ENCODE assay signal across 30 cellular contexts in genomic region chr3:27671101-27671500, GRCh38. TPM values are rescaled to one million over a fixed set of nuclear protein-coding genes. Genes with fewer than 3 reads are reported as not detected.
A peak's percentile ranks its signal among the peaks of the same experiment; 100 is the strongest.
DNase-seq lines count a peak whose midpoint lies in the region; ATAC-seq, FAIRE-seq and TF ChIP-seq lines count a peak whose summit lies in the region.
"Had no signal": no experiment of that assay in that cellular context is flagged by ENCODE, and none has a peak within 500 bp of the region (broad histone marks: within the 10 kb centered on the region; RNA-seq: fewer than 3 reads in every experiment).

No MANE protein-coding gene starts in this region.

- TF ChIP-seq CTCF in OCI-LY3 (IDR thresholded peaks at IDR 0.05; ENCODE audit: low read depth, low read length) (no peak), testis (IDR thresholded peaks at IDR 0.05) (no peak), pancreas (IDR thresholded peaks at IDR 0.05) (no peak)

- peak overlapping the region; percentile 73 for H3K4me2 ChIP-seq in OCI-LY3 (ENCODE audit: low read length)
- H3K4me2 ChIP-seq: BLaER1 had no signal

- peak overlapping the region; percentile 74 for H3K27ac ChIP-seq in OCI-LY3 (ENCODE audit: low read length)
- no peak overlapping the region for H3K27ac ChIP-seq in testis
- H3K27ac ChIP-seq in pancreas = no peak overlapping the region
- H3K27ac ChIP-seq: BLaER1 had no signal

- 64 to 76% methylated on average over 6 of the region's 6 CpGs for WGBS in testis, 2 donors
- 62 to 66% methylated on average over 6 of the region's 6 CpGs for WGBS in pancreas, 2 donors

- H3K9me3 ChIP-seq in OCI-LY3 (ENCODE audit: insufficient read depth, low read length) = no peaks in the 10 kb centered on the region
- no peaks in the 10 kb centered on the region for H3K9me3 ChIP-seq in testis
- no peaks in the 10 kb centered on the region for H3K9me3 ChIP-seq in pancreas
- H3K9me3 ChIP-seq: BE2C had no signal

- TF ChIP-seq POLR2A in testis (IDR thresholded peaks at IDR 0.05) = no peak

- intact Hi-C loops in testis (cut with DNase I; ENCODE audit: low total_unique reads) = no loop called here
- intact Hi-C loops in pancreas (cut with DNase I) = no loop called here

- H3K27me3 ChIP-seq in OCI-LY3 (ENCODE audit: low read depth, low read length) (no peaks in the 10 kb centered on the region), testis (no peaks in the 10 kb centered on the region), pancreas (no peaks in the 10 kb centered on the region)
- H3K27me3 ChIP-seq: BE2C, BLaER1 had no signal

- H3K36me3 ChIP-seq in OCI-LY3 (replicated peaks; ENCODE audit: low read depth, low read length) (no peaks in the 10 kb centered on the region), testis (ENCODE audit: low read depth, missing control alignments) (no peaks in the 10 kb centered on the region), pancreas (no peaks in the 10 kb centered on the region)
- H3K36me3 ChIP-seq: BE2C, BLaER1 had no signal

- no peaks in the 10 kb centered on the region for H3K79me2 ChIP-seq in OCI-LY3 (ENCODE audit: low read length)

- H3K9ac ChIP-seq in OCI-LY3 (ENCODE audit: low read length) = no peak overlapping the region
- H3K9ac ChIP-seq: BLaER1 had no signal

- peak; percentile 20 for DNase-seq in kidney glomerular epithelial cell (lab: John Stamatoyannopoulos, UW)
- DNase-seq in renal cortical epithelial cell (ENCODE audit: low read depth) = peak; percentile 46
- peak; percentile 54 for DNase-seq in testis
- DNase-seq in NCI-H1694 treated with DMSO at 0.1 percent for 48 hours (lab: John Stamatoyannopoulos, UW) = no peak
- DNase-seq in DMS114 treated with DMSO at 0.1 percent for 48 hours (lab: John Stamatoyannopoulos, UW; ENCODE audit: unreplicated experiment) = no peak
- DNase-seq in pancreas = no peak
- DNase-seq: 8988T; ACHN; BE2C; C1 segment of cervical spinal cord; CD4-positive, alpha-beta memory T cell; CD4-positive, CD25-positive, alpha-beta regulatory T cell; CD8-positive, alpha-beta memory T cell; COR-L47; DMS153; DMS53; DMS79; DND-41; EL; GDM1 had no signal

- H3K4me1 ChIP-seq in OCI-LY3 (ENCODE audit: low read length) (peaks cover 71% of the 10 kb centered on the region), testis (peaks cover 4% of the 10 kb centered on the region), pancreas (no peaks in the 10 kb centered on the region)
- H3K4me1 ChIP-seq: BE2C had no signal

- H2AFZ ChIP-seq in OCI-LY3 (ENCODE audit: low read depth, low read length) = peak overlapping the region; percentile 48; the same call in 1 of the 2 replicates

- no peaks in the 10 kb centered on the region for H4K20me1 ChIP-seq in OCI-LY3 (ENCODE audit: insufficient read depth, low read length)
- H4K20me1 ChIP-seq: BLaER1 had no signal

- FAIRE-seq in pancreas (lab: Jason Lieb, UNC) = no peak
- FAIRE-seq: D721Med, GM12878, GM12892, GM18507, GM19239 had no signal

- H3K4me3 ChIP-seq in OCI-LY3 (ENCODE audit: low read length) (no peak overlapping the region), testis (no peak overlapping the region), pancreas (no peak overlapping the region)
- H3K4me3 ChIP-seq: BLaER1, GM12878 had no signal

- ATAC-seq in GM18909 (IDR thresholded peaks at IDR 0.05; ENCODE audit: poor library complexity, unreplicated experiment) (no peak), pancreas (no peak)

RNA-seq across cellular contexts. Expression of gene EOMES, which starts 51.0 kb away (rescaled TPM):
- total RNA-seq in renal cortical epithelial cell (not detected in 2 replicates), testis (under 1 TPM; 0.71 to 0.93 TPM), pancreas (under 1 TPM; 0.09 to 0.41 (median 0.29) TPM)
- polyA plus RNA-seq in testis (ENCODE audit: insufficient read depth, low read depth, low replicate concordance) (0.84 TPM), pancreas (under 1 TPM; 0.05 to 0.08 TPM)
- total RNA-seq: A673 had no signal
- polyA plus RNA-seq: AG04450 had no signal

Comparison
In these comparisons a context has a peak if more than half of its experiments do, and no peak if none do; other contexts are left out.
1. DNase-seq: peak in kidney glomerular epithelial cell (single experiment), renal cortical epithelial cell (single experiment) and testis (single experiment); none in NCI-H1694 treated with DMSO at 0.1 percent for 48 hours (single experiment), DMS114 treated with DMSO at 0.1 percent for 48 hours (single experiment) and pancreas (0 of 6).